In the genomic region with DNA sequence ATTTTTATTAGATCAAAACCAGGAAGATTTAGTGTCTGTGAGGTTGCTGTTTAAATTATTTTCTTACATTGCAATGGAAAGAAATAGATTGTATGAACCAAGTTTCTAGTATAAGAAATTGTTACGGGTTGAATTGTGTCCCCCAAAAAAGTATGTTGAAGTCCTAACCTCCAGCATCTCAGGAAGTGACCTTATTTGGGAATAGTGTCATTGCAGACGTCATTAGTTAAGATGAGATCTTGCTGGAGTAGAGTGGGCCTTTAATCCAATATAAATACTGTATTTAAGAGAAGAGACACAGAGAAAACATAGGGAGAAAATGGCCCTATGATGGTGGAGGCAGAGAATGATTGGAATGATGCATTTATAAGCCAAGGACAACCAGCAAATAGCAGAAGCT, we compare ENCODE assay signal across 18 cellular contexts.
DNase-seq lines count a peak whose midpoint lies in the region; ATAC-seq, FAIRE-seq and TF ChIP-seq lines count a peak whose summit lies in the region.
"Had no signal": no experiment of that assay in that cellular context is flagged by ENCODE, and none has a peak within 500 bp of the region (broad histone marks: within the 10 kb centered on the region; RNA-seq: fewer than 3 reads in every experiment).

No MANE protein-coding gene starts in this region.

- POLR2A ChIA-PET in H1 (lab: Charles Lee; ENCODE audit: partially characterized antibody): no interaction called here

- TF ChIP-seq EP300 in H1 (IDR thresholded peaks at IDR 0.05; ENCODE audit: borderline replicate concordance in 1 of 2, low read depth in 2 of 2, low read length in 2 of 2): no peak

- ATAC-seq in activated T-helper 17 cell treated with anti-CD3 and anti-CD28 coated beads, Interleukin-2, amount 50 U/mL, for 72 hours (replicated peaks): no peak
- ATAC-seq in HG03460 (IDR thresholded peaks at IDR 0.05; ENCODE audit: unreplicated experiment): no peak
- ATAC-seq: HCT116 had no signal

- TF ChIP-seq CTCF in OCI-LY1 (IDR thresholded peaks at IDR 0.05; ENCODE audit: low read length): no peak
- TF ChIP-seq CTCF in OCI-LY3 (IDR thresholded peaks at IDR 0.05; ENCODE audit: low read depth, low read length): no peak
- TF ChIP-seq CTCF in H1 (IDR thresholded peaks at IDR 0.05; ENCODE audit: control extremely low read depth in 1 of 3, insufficient read depth in 1 of 3, low read depth in 1 of 3, low read length in 3 of 3): no peak

- no peak overlapping the region for H4K91ac ChIP-seq in H1 (replicated peaks; ENCODE audit: insufficient read length, low read length)

- H3F3A ChIP-seq in OCI-LY1 (ENCODE audit: insufficient read depth, low read length): no peaks in the 10 kb centered on the region

- 0 out of 2 replicates have a peak, but pooled peaks cover 3% of the 10 kb centered on the region for H3K9me3 ChIP-seq in OCI-LY1 (ENCODE audit: low read length)
- H3K9me3 ChIP-seq in OCI-LY3 (ENCODE audit: insufficient read depth, low read length): no peaks in the 10 kb centered on the region
- no peaks in the 10 kb centered on the region for H3K9me3 ChIP-seq in H1 (ENCODE audit: insufficient read depth in 2 of 2, low read depth in 1 of 2, low read length in 1 of 2)

- H3K27me3 ChIP-seq in OCI-LY1 (ENCODE audit: insufficient read depth, low read length) (no peaks in the 10 kb centered on the region), OCI-LY3 (ENCODE audit: low read depth, low read length) (no peaks in the 10 kb centered on the region), H1 (replicated peaks in 1 of 4; ENCODE audit: control insufficient read depth in 3 of 4, extremely low read depth in 1 of 4, insufficient read depth in 3 of 4, low read length in 3 of 4) (no peaks in the 10 kb centered on the region)

- H3K27me3 Mint-ChIP-seq in activated T-helper 17 cell treated with anti-CD3 and anti-CD28 coated beads, Interleukin-2, amount 50 U/mL, for 72 hours: no peaks in the 10 kb centered on the region
- H3K27me3 Mint-ChIP-seq: CD4-positive, alpha-beta memory T cell had no signal

- no peaks in the 10 kb centered on the region for H3K9me2 ChIP-seq in OCI-LY1 (ENCODE audit: low read depth, low read length)

- H3K4me1 ChIP-seq in OCI-LY1 (ENCODE audit: insufficient read depth, low read length, severe bottlenecking): peaks cover 26% of the 10 kb centered on the region
- peaks cover 41% of the 10 kb centered on the region for H3K4me1 ChIP-seq in OCI-LY3 (ENCODE audit: low read length)
- no peaks in the 10 kb centered on the region for H3K4me1 ChIP-seq in H1 (replicated peaks in 1 of 4; ENCODE audit: control insufficient read depth in 3 of 4, insufficient read depth in 4 of 4, low read length in 3 of 4)

- no peak overlapping the region for H3K56ac ChIP-seq in H1 (replicated peaks; ENCODE audit: insufficient read length, low read depth, low read length)

- peak overlapping the region; percentile 52 for H2AFZ ChIP-seq in OCI-LY1 (ENCODE audit: low read length)
- no peak overlapping the region for H2AFZ ChIP-seq in OCI-LY3 (ENCODE audit: low read depth, low read length)
- H2AFZ ChIP-seq in H1 (ENCODE audit: low read length): no peak overlapping the region

- no peak overlapping the region for H3K23ac ChIP-seq in H1 (ENCODE audit: insufficient read length)

- H3K9me3 Mint-ChIP-seq in activated T-helper 17 cell treated with anti-CD3 and anti-CD28 coated beads, Interleukin-2, amount 50 U/mL, for 72 hours: no peaks in the 10 kb centered on the region
- H3K9me3 Mint-ChIP-seq: CD4-positive, alpha-beta memory T cell had no signal

- no peak for DNase-seq in H1 (ENCODE audit: low read depth in 1 of 2, low spot score in 2 of 2)
- DNase-seq in activated effector memory CD4-positive, alpha-beta T cell treated with anti-CD3 and anti-CD28 coated beads, Interleukin-2, amount 50 U/mL, for 16 hours: no peak
- no peak for DNase-seq in activated CD8-positive, alpha-beta memory T cell treated with anti-CD3 and anti-CD28 coated beads, Interleukin-2, amount 50 U/mL, for 48 hours
- no peak for DNase-seq in germinal center (ENCODE audit: low spot score)
- DNase-seq: C1 segment of cervical spinal cord; Calu3; CD4-positive, alpha-beta memory T cell; COR-L47; DMS53; DMS79 treated with DMSO at 0.1 percent for 48 hours; GF-D8; H9 had no signal

- no peaks in the 10 kb centered on the region for H3K79me2 ChIP-seq in OCI-LY1 (ENCODE audit: insufficient read depth, low read length)
- H3K79me2 ChIP-seq in OCI-LY3 (ENCODE audit: low read length): no peaks in the 10 kb centered on the region
- no peaks in the 10 kb centered on the region for H3K79me2 ChIP-seq in H1 (ENCODE audit: control insufficient read depth in 1 of 2, insufficient read depth in 2 of 2, low read length in 2 of 2)

- H4K8ac ChIP-seq in H1 (ENCODE audit: extremely low read depth, insufficient read depth, low read length): no peak overlapping the region

- H4K20me1 ChIP-seq in OCI-LY1 (ENCODE audit: insufficient read depth, low read length) (no peaks in the 10 kb centered on the region), OCI-LY3 (ENCODE audit: insufficient read depth, low read length) (no peaks in the 10 kb centered on the region), H1 (replicated peaks in 1 of 2; ENCODE audit: control insufficient read depth in 1 of 2, insufficient read depth in 2 of 2, low read length in 2 of 2) (no peaks in the 10 kb centered on the region)

- no peak overlapping the region for H3K18ac ChIP-seq in H1 (ENCODE audit: extremely low read depth, low read length)

- H2AK5ac ChIP-seq in H1 (ENCODE audit: low read depth, low read length): no peak overlapping the region

- H3K4me3 ChIP-seq in OCI-LY1 (ENCODE audit: low read depth, low read length, poor library complexity, severe bottlenecking) (no peak overlapping the region), OCI-LY3 (ENCODE audit: low read length) (no peak overlapping the region), H1 (ENCODE audit: extremely low read depth in 1 of 4, insufficient read depth in 2 of 4, low read depth in 3 of 4, low read length in 4 of 4) (no peak overlapping the region)

- H3K36me3 ChIP-seq in OCI-LY1 (ENCODE audit: insufficient read depth, low read length) (no peaks in the 10 kb centered on the region), OCI-LY3 (replicated peaks; ENCODE audit: low read depth, low read length) (no peaks in the 10 kb centered on the region), H1 (ENCODE audit: control insufficient read depth in 2 of 4, insufficient read depth in 4 of 4, low read length in 3 of 4) (no peaks in the 10 kb centered on the region)

- H3K4me1 Mint-ChIP-seq in activated T-helper 17 cell treated with anti-CD3 and anti-CD28 coated beads, Interleukin-2, amount 50 U/mL, for 72 hours: peaks cover 16% of the 10 kb centered on the region

- WGBS in H1 (ENCODE audit: extremely low coverage in 1 of 2, insufficient coverage in 1 of 2, insufficient read length in 1 of 2, insufficient replicate concordance in 2 of 2, low coverage in 1 of 2, low lambda C conversion rate in 2 of 2, missing lambda C conversion rate in 1 of 2), 2 experiments: 86% methylated on average over 2 of the region's 2 CpGs; no CpG with 5 or more reads in 1 of the 2 experiments

- no peak for TF ChIP-seq POLR2A in H1 (IDR thresholded peaks at IDR 0.05; ENCODE audit: control extremely low read depth in 1 of 2, low read depth in 2 of 2, low read length in 2 of 2)

- H2BK12ac ChIP-seq in H1 (ENCODE audit: low read depth, low read length): no peak overlapping the region

- no peak overlapping the region for H4K5ac ChIP-seq in H1 (ENCODE audit: insufficient read length, low read depth, low read length)

- no peak overlapping the region for H2BK20ac ChIP-seq in H1 (ENCODE audit: low read length)

- no peak overlapping the region for H3K14ac ChIP-seq in H1 (ENCODE audit: insufficient read length)

- TF ChIP-seq RAD21 in H1 (IDR thresholded peaks at IDR 0.05 in 1 of 2, conservative IDR thresholded peaks at IDR 0.05 in 1 of 2; ENCODE audit: low read depth in 2 of 2, low read length in 2 of 2): no peak

- H3K4me3 Mint-ChIP-seq in activated T-helper 17 cell treated with anti-CD3 and anti-CD28 coated beads, Interleukin-2, amount 50 U/mL, for 72 hours: no peak overlapping the region
- H3K4me3 Mint-ChIP-seq: CD4-positive, alpha-beta memory T cell; H9 had no signal

- no peak for FAIRE-seq in H1 (lab: Jason Lieb, UNC)
- FAIRE-seq: GM12892 had no signal

- H3K79me1 ChIP-seq in H1 (ENCODE audit: low read depth, low read length): no peaks in the 10 kb centered on the region

- CTCF ChIA-PET in H1 (lab: Charles Lee; ENCODE audit: partially characterized antibody): interaction anchor here (1.2 to 1.7 kb wide), 2 partner anchors 39 to 254 kb away, joined by 3 to 4 read pairs; no protein-coding TSS in a partner anchor

- H3K9ac ChIP-seq in OCI-LY1 (ENCODE audit: low read length) (no peak overlapping the region), OCI-LY3 (ENCODE audit: low read length) (no peak overlapping the region), H1 (replicated peaks in 1 of 4; ENCODE audit: extremely low read depth in 1 of 4, low read depth in 3 of 4, low read length in 3 of 4) (no peak overlapping the region)

- H3K4me2 ChIP-seq in OCI-LY1 (ENCODE audit: low read length): no peak overlapping the region
- H3K4me2 ChIP-seq in OCI-LY3 (ENCODE audit: low read length): peak overlapping the region; percentile 37
- H3K4me2 ChIP-seq in H1 (ENCODE audit: insufficient read depth in 1 of 2, low read depth in 2 of 2, low read length in 2 of 2): no peak overlapping the region

- no peaks in the 10 kb centered on the region for H3K23me2 ChIP-seq in H1 (ENCODE audit: low read depth, low read length)

- no peaks in the 10 kb centered on the region for H3K36me3 Mint-ChIP-seq in activated T-helper 17 cell treated with anti-CD3 and anti-CD28 coated beads, Interleukin-2, amount 50 U/mL, for 72 hours (ENCODE audit: low read depth)
- H3K36me3 Mint-ChIP-seq: CD4-positive, alpha-beta memory T cell had no signal

- H3K4ac ChIP-seq in H1 (replicated peaks; ENCODE audit: insufficient read length, low read depth, low read length): no peak overlapping the region

- peak overlapping the region; percentile 62 for H3K27ac Mint-ChIP-seq in activated T-helper 17 cell treated with anti-CD3 and anti-CD28 coated beads, Interleukin-2, amount 50 U/mL, for 72 hours
- H3K27ac Mint-ChIP-seq: CD4-positive, alpha-beta memory T cell; H9 had no signal

- no peak overlapping the region for H2BK15ac ChIP-seq in H1 (ENCODE audit: low read length)

- H3K27ac ChIP-seq in OCI-LY1 (ENCODE audit: low read depth, low read length, poor library complexity, severe bottlenecking) (no peak overlapping the region), OCI-LY3 (ENCODE audit: low read length) (0 out of 2 replicates have a peak overlapping the region, but pooled peaks have one; percentile 14), H1 (ENCODE audit: low read depth, low read length) (no peak overlapping the region)

- H2BK5ac ChIP-seq in H1 (ENCODE audit: low read depth, low read length): no peak overlapping the region

- H2BK120ac ChIP-seq in H1 (replicated peaks; ENCODE audit: low read depth, low read length): no peak overlapping the region

TF ChIP-seq in H1, 55 proteins besides CTCF, POLR2A, EP300 and RAD21 (continues in another document):
- TF ChIP-seq CBX8 (IDR thresholded peaks at IDR 0.05; ENCODE audit: borderline replicate concordance, low read depth, low read length) (no peak), RFX5 (IDR thresholded peaks at IDR 0.05; ENCODE audit: borderline replicate concordance, low read depth, low read length) (no peak), JUN (IDR thresholded peaks at IDR 0.05; ENCODE audit: low read depth, low read length) (no peak), GTF2F1 (IDR thresholded peaks at IDR 0.05; ENCODE audit: borderline replicate concordance, low read depth, low read length) (no peak)
